In genomic region chr6:53862517-53863457, GRCh38 we compare ENCODE assay signal across 9 cellular contexts.
DNase-seq lines count a peak whose midpoint lies in the region; ATAC-seq and TF ChIP-seq lines count a peak whose summit lies in the region.
"Had no signal": no experiment of that assay in that cellular context is flagged by ENCODE, and none has a peak within 500 bp of the region (broad histone marks: within the 10 kb centered on the region; RNA-seq: fewer than 3 reads in every experiment).

No MANE protein-coding gene starts in this region.

- peak overlapping the region; percentile 36 for H3K4me3 ChIP-seq in thoracic aorta

- DNase-seq in NCI-H1694 treated with DMSO at 0.1 percent for 48 hours (lab: John Stamatoyannopoulos, UW) (peak; percentile 56), chondrocyte (ENCODE audit: low spot score) (no peak), medulla oblongata (ENCODE audit: extremely low spot score) (peak; percentile 51), thoracic aorta (ENCODE audit: low spot score) (no peak), NCI-H1417 treated with DMSO at 0.1 percent for 48 hours (lab: John Stamatoyannopoulos, UW) (no peak)
- no peak for DNase-seq in activated CD8-positive, alpha-beta memory T cell treated with anti-CD3 and anti-CD28 coated beads, Interleukin-2, amount 50 U/mL, for 48 hours
- DNase-seq: NCI-H1048 had no signal

- H3K27ac ChIP-seq in thoracic aorta: peak overlapping the region; percentile 46 to 58

- no peaks in the 10 kb centered on the region for H3K9me3 Mint-ChIP-seq in chondrocyte (ENCODE audit: low read depth)

- peak; percentile 37 for TF ChIP-seq CTCF in chondrocyte (IDR thresholded peaks at IDR 0.05)
- TF ChIP-seq CTCF in thoracic aorta (IDR thresholded peaks at IDR 0.05): no peak

- H3K27me3 Mint-ChIP-seq in chondrocyte (ENCODE audit: low read depth): no peaks in the 10 kb centered on the region

- H3K36me3 Mint-ChIP-seq in chondrocyte (ENCODE audit: low read depth): no peaks in the 10 kb centered on the region

- H3K27me3 ChIP-seq in thoracic aorta (replicated peaks; ENCODE audit: insufficient read depth): no peaks in the 10 kb centered on the region

- peak; percentile 21 for ATAC-seq in thoracic aorta (ENCODE audit: insufficient number of reproducible peaks, low FRiP score, low read depth)
- ATAC-seq in GM21737 (IDR thresholded peaks at IDR 0.05; ENCODE audit: unreplicated experiment): no peak
- ATAC-seq: SK-N-SH treated with all-trans-retinoic acid at 6 μM for 48 hours had no signal

- peak overlapping the region; percentile 81 for H3K27ac Mint-ChIP-seq in chondrocyte (ENCODE audit: unreplicated experiment)

- peaks cover 54% of the 10 kb centered on the region for H3K4me1 Mint-ChIP-seq in chondrocyte (ENCODE audit: low read depth)

- H3K9me3 ChIP-seq in thoracic aorta: no peaks in the 10 kb centered on the region

- no peak overlapping the region for H3K4me3 Mint-ChIP-seq in chondrocyte (ENCODE audit: unreplicated experiment)

- H3K4me1 ChIP-seq in thoracic aorta (ENCODE audit: control insufficient read depth in 1 of 2, low read depth in 2 of 2): peaks cover 14 to 56% of the 10 kb centered on the region in 2 donors

- H3K36me3 ChIP-seq in thoracic aorta: no peaks in the 10 kb centered on the region

Comparison
In these comparisons a context has a peak if more than half of its experiments do, and no peak if none do; other contexts are left out.
1. DNase-seq: peak in NCI-H1694 treated with DMSO at 0.1 percent for 48 hours (single experiment) and medulla oblongata (single experiment); none in chondrocyte (single experiment), thoracic aorta (single experiment), activated CD8-positive, alpha-beta memory T cell treated with anti-CD3 and anti-CD28 coated beads, Interleukin-2, amount 50 U/mL, for 48 hours (single experiment) and NCI-H1417 treated with DMSO at 0.1 percent for 48 hours (single experiment).